22 cellular contexts compared by ENCODE assay signal in genomic region chr4:48949086-48949485, GRCh38. TPM values are rescaled to one million over a fixed set of nuclear protein-coding genes. Genes with fewer than 3 reads are reported as not detected.
DNase-seq lines count a peak whose midpoint lies in the region; ATAC-seq, FAIRE-seq and TF ChIP-seq lines count a peak whose summit lies in the region.
"Had no signal": no experiment of that assay in that cellular context is flagged by ENCODE, and none has a peak within 500 bp of the region (broad histone marks: within the 10 kb centered on the region; RNA-seq: fewer than 3 reads in every experiment).

No MANE protein-coding gene starts in this region.

- intact Hi-C loops in mammary epithelial cell (cut with micrococcal nuclease) (no loop called here), left colon (cut with DNase I, micrococcal nuclease) (no loop called here), psoas muscle (cut with DNase I) (no loop called here), thyroid gland (cut with DNase I) (no loop called here)
- intact Hi-C loops in CD4-positive, alpha-beta T cell (cut with DNase I, micrococcal nuclease), result loop anchor here in 1 of 2 experiments (5.0 kb wide), 1 partner anchor 42 kb away; the partner anchor contains the start of gene OCIAD2

- H4K20me1 ChIP-seq in Loucy (ENCODE audit: insufficient read depth, low read length, poor library complexity, severe bottlenecking) (no peaks in the 10 kb centered on the region), mammary epithelial cell (ENCODE audit: insufficient read depth, low read length) (no peaks in the 10 kb centered on the region)

- H3K27ac Mint-ChIP-seq in CD4-positive, alpha-beta T cell, result no peak overlapping the region
- H3K27ac Mint-ChIP-seq: CD4-positive, CD25-positive, alpha-beta regulatory T cell; H9 had no signal

- H3K36me3 ChIP-seq in Loucy (ENCODE audit: insufficient read depth, low read length) (no peaks in the 10 kb centered on the region), mammary epithelial cell (ENCODE audit: insufficient read depth, low read length) (no peaks in the 10 kb centered on the region), small intestine (ENCODE audit: control insufficient read depth in 2 of 2, insufficient read depth in 2 of 2, low read length in 2 of 2) (no peaks in the 10 kb centered on the region), psoas muscle (ENCODE audit: insufficient read depth in 1 of 2, low read depth in 1 of 2) (no peaks in the 10 kb centered on the region), thyroid gland (no peaks in the 10 kb centered on the region)
- H3K36me3 ChIP-seq: SJCRH30 had no signal

- CTCF ChIA-PET in mammary epithelial cell (lab: Charles Lee; ENCODE audit: low non-redundant PET), result no interaction called here
- CTCF ChIA-PET in CD4-positive, alpha-beta T cell (lab: Charles Lee), result no interaction called here

- peaks cover 3% of the 10 kb centered on the region for H3K9me3 Mint-ChIP-seq in CD4-positive, alpha-beta T cell

- H3K9me2 ChIP-seq in Loucy (replicated peaks; ENCODE audit: low read depth, low read length), result no peaks in the 10 kb centered on the region

- no peak overlapping the region for H3K4me3 Mint-ChIP-seq in CD4-positive, alpha-beta T cell
- H3K4me3 Mint-ChIP-seq: CD4-positive, CD25-positive, alpha-beta regulatory T cell; H9 had no signal

- in situ Hi-C loops in mammary epithelial cell (cut with MboI; ENCODE audit: low sequenced_read_pairs in 2 of 2), result no loop called here

- H3F3A ChIP-seq in Loucy (ENCODE audit: low read depth), result no peaks in the 10 kb centered on the region

- H3K4me2 ChIP-seq in Loucy (ENCODE audit: low read depth, low read length, poor library complexity, severe bottlenecking) (no peak overlapping the region), mammary epithelial cell (ENCODE audit: insufficient read depth, low read depth, low read length) (no peak overlapping the region)

- H3K27me3 Mint-ChIP-seq in CD4-positive, alpha-beta T cell, result no peaks in the 10 kb centered on the region

- H3K4me1 Mint-ChIP-seq in CD4-positive, alpha-beta T cell (ENCODE audit: low read depth), result peaks cover 31% of the 10 kb centered on the region

- H3K9me3 ChIP-seq in Loucy (ENCODE audit: insufficient read depth, low read depth, low read length) (no peaks in the 10 kb centered on the region), mammary epithelial cell (replicated peaks; ENCODE audit: insufficient read depth, low read length) (no peaks in the 10 kb centered on the region), small intestine (ENCODE audit: control insufficient read depth, low read depth) (no peaks in the 10 kb centered on the region), psoas muscle (no peaks in the 10 kb centered on the region), thyroid gland (no peaks in the 10 kb centered on the region)
- peaks cover 3% of the 10 kb centered on the region for H3K9me3 ChIP-seq in CD4-positive, alpha-beta T cell (ENCODE audit: control insufficient read depth, low read length)
- H3K9me3 ChIP-seq: SJCRH30 had no signal

- BruUV-seq in mammary epithelial cell (replicated peaks; lab: Mats Ljungman, UMichigan), result TSS peak; percentile 83

- peak overlapping the region; percentile 67; the same call in 1 of the 2 replicates for H2AFZ ChIP-seq in Loucy (ENCODE audit: low read length)
- H2AFZ ChIP-seq in mammary epithelial cell (ENCODE audit: low read depth, low read length), result no peak overlapping the region

- H3K27me3 ChIP-seq in Loucy (ENCODE audit: insufficient read depth, low read length, poor library complexity, severe bottlenecking), result no peaks in the 10 kb centered on the region
- no peaks in the 10 kb centered on the region for H3K27me3 ChIP-seq in mammary epithelial cell (ENCODE audit: insufficient read depth, low read length)
- H3K27me3 ChIP-seq in small intestine (ENCODE audit: control insufficient read depth in 2 of 2, insufficient read depth in 2 of 2, low read length in 2 of 2), result no peaks in the 10 kb centered on the region
- no peaks in the 10 kb centered on the region for H3K27me3 ChIP-seq in psoas muscle (ENCODE audit: insufficient read depth in 3 of 3, low read length in 2 of 3)
- H3K27me3 ChIP-seq in CD4-positive, alpha-beta T cell (ENCODE audit: control insufficient read depth, insufficient read depth, low read length), result no peaks in the 10 kb centered on the region
- no peaks in the 10 kb centered on the region for H3K27me3 ChIP-seq in thyroid gland
- H3K27me3 ChIP-seq: SJCRH30 had no signal

- no peaks in the 10 kb centered on the region for H3K36me3 Mint-ChIP-seq in CD4-positive, alpha-beta T cell (ENCODE audit: low read depth)
- H3K36me3 Mint-ChIP-seq: CD4-positive, CD25-positive, alpha-beta regulatory T cell had no signal

- no peak for TF ChIP-seq POLR2A in thyroid gland (IDR thresholded peaks at IDR 0.05)

- no peak for DNase-seq in mammary epithelial cell
- DNase-seq in left colon, result no peak
- DNase-seq in small intestine, result peak; percentile 51
- no peak for DNase-seq in left lobe of liver (ENCODE audit: low spot score)
- DNase-seq in psoas muscle, result no peak
- DNase-seq in CD4-positive, alpha-beta T cell, result no peak
- no peak for DNase-seq in thyroid gland
- DNase-seq: Calu3; CD4-positive, CD25-positive, alpha-beta regulatory T cell; DMS53; H9; MV-4-11; NCI-H1417 treated with DMSO at 0.1 percent for 48 hours; NCI-H2029; NCI-H2171 treated with DMSO at 0.1 percent for 48 hours; NCI-H748 treated with DMSO at 0.1 percent for 48 hours; OCI-M1; SJCRH30 had no signal

- POLR2A ChIA-PET in CD4-positive, alpha-beta T cell (lab: Charles Lee), result interaction anchor here (0.9 to 1.1 kb wide), 2 partner anchors 14 to 1192 kb away, joined by 3 to 5 read pairs; no protein-coding TSS in a partner anchor

- H3K79me2 ChIP-seq in Loucy (ENCODE audit: insufficient read depth, low read length) (no peaks in the 10 kb centered on the region), mammary epithelial cell (ENCODE audit: insufficient read depth, low read length) (no peaks in the 10 kb centered on the region)

- TF ChIP-seq CTCF in Loucy (conservative IDR thresholded peaks at IDR 0.05; ENCODE audit: low read length) (no peak), mammary epithelial cell (conservative IDR thresholded peaks at IDR 0.05 in 1 of 2, IDR thresholded peaks at IDR 0.05 in 1 of 2; ENCODE audit: extremely low read depth in 1 of 2, insufficient read depth in 1 of 2, low read depth in 1 of 2, low read length in 2 of 2) (no peak), psoas muscle (IDR thresholded peaks at IDR 0.05) (no peak), thyroid gland (IDR thresholded peaks at IDR 0.05) (no peak)
- no peak for TF ChIP-seq CTCF in CD4-positive, alpha-beta T cell (IDR thresholded peaks at IDR 0.05)

- H3K27ac ChIP-seq in mammary epithelial cell (ENCODE audit: insufficient read depth, low read depth, low read length) (peak overlapping the region; percentile 94), small intestine (ENCODE audit: low read depth in 1 of 2, low read length in 1 of 2) (no peak overlapping the region), psoas muscle (no peak overlapping the region), thyroid gland (no peak overlapping the region)
- no peak overlapping the region for H3K27ac ChIP-seq in CD4-positive, alpha-beta T cell (ENCODE audit: low read depth, low read length)
- H3K27ac ChIP-seq: RWPE1, SJCRH30 had no signal

- H3K4me1 ChIP-seq in Loucy (ENCODE audit: insufficient read depth, low read length, poor library complexity, severe bottlenecking) (no peaks in the 10 kb centered on the region), mammary epithelial cell (ENCODE audit: insufficient read depth, low read length) (peaks cover 37% of the 10 kb centered on the region), small intestine (ENCODE audit: control insufficient read depth in 2 of 2, insufficient read depth in 1 of 2, low read depth in 1 of 2, low read length in 1 of 2) (no peaks in the 10 kb centered on the region), psoas muscle (no peaks in the 10 kb centered on the region), thyroid gland (peaks cover 4 to 9% of the 10 kb centered on the region in 2 donors)
- H3K4me1 ChIP-seq: SJCRH30 had no signal

- FAIRE-seq in small intestine (lab: Jason Lieb, UNC), result no peak
- FAIRE-seq: GM19239 had no signal

- H3K4me3 ChIP-seq in Loucy (ENCODE audit: low read length, poor library complexity, severe bottlenecking) (no peak overlapping the region), mammary epithelial cell (replicated peaks in 1 of 3; ENCODE audit: insufficient read depth in 1 of 3, low read depth in 2 of 3, low read length in 3 of 3) (no peak overlapping the region), small intestine (ENCODE audit: low read depth in 1 of 2, low read length in 2 of 2) (no peak overlapping the region), psoas muscle (no peak overlapping the region), thyroid gland (replicated peaks in 1 of 3) (no peak overlapping the region)
- H3K4me3 ChIP-seq: SJCRH30 had no signal

- H3K9ac ChIP-seq in Loucy (ENCODE audit: low read depth, low read length, poor library complexity, severe bottlenecking), result no peak overlapping the region
- H3K9ac ChIP-seq in mammary epithelial cell (ENCODE audit: insufficient read depth, low read length), result peak overlapping the region; percentile 52

- dilution Hi-C loops in mammary epithelial cell (cut with HindIII; ENCODE audit: low sequenced_read_pairs), result loop anchor here (5.0 kb wide), 1 partner anchor 47 kb away; no protein-coding TSS in a partner anchor

- ATAC-seq in left colon (peak; percentile 38), left lobe of liver (no peak), psoas muscle (no peak)
- ATAC-seq in CD4-positive, alpha-beta T cell (ENCODE audit: poor library complexity), result no peak

RNA-seq across cellular contexts. Expression of gene CWH43, which starts 37.0 kb away (rescaled TPM):
- total RNA-seq in mammary epithelial cell, result 1 to 10 TPM in 1 of 2 donors, under 1 TPM in 1; 0.50 to 1.5 TPM
- 0.61 TPM for polyA plus RNA-seq in mammary epithelial cell
- not detected for polyA minus RNA-seq in mammary epithelial cell
- total RNA-seq in left colon, result 10 to 100 TPM; 25.5 to 56.8 TPM
- not detected for polyA plus RNA-seq in small intestine
- not detected for total RNA-seq in left lobe of liver
- not detected for total RNA-seq in psoas muscle
- polyA plus RNA-seq in psoas muscle, result not detected
- not detected for total RNA-seq in CD4-positive, alpha-beta T cell
- 10 to 100 TPM in 3 of 4 donors, 1 to 10 TPM in 1; 5.3 to 27.4 (median 18.8) TPM for total RNA-seq in thyroid gland
- total RNA-seq: Calu3; CD4-positive, CD25-positive, alpha-beta regulatory T cell; H9; NCI-H460; SJCRH30 had no signal
- polyA plus RNA-seq: CD4-positive, CD25-positive, alpha-beta regulatory T cell had no signal

RNA-seq across cellular contexts. Expression of gene OCIAD2, which starts 42.5 kb away (rescaled TPM):
- total RNA-seq in mammary epithelial cell (100 to 1,000 TPM in 1 of 2 donors, 10 to 100 TPM in 1; 19.2 to 138 TPM), left colon (100 to 1,000 TPM in 1 of 2 donors, 10 to 100 TPM in 1; 91.6 to 164 TPM), left lobe of liver (58.0 TPM), psoas muscle (1 to 10 TPM; 2.1 to 9.7 (median 7.0) TPM), thyroid gland (10 to 100 TPM; 22.0 to 56.1 (median 41.6) TPM)
- polyA plus RNA-seq in mammary epithelial cell (203 TPM), small intestine (100 to 1,000 TPM in 2 of 3 donors, 10 to 100 TPM in 1; 90.5 to 223 (median 184) TPM), psoas muscle (1 to 10 TPM; 3.7 to 8.8 (median 7.8) TPM)
- polyA minus RNA-seq in mammary epithelial cell, result 38.5 TPM
- 10 to 100 TPM; 77.0 to 91.1 TPM for total RNA-seq in CD4-positive, alpha-beta T cell
